ENCODE assay signal across 9 cellular contexts in the genomic region with DNA sequence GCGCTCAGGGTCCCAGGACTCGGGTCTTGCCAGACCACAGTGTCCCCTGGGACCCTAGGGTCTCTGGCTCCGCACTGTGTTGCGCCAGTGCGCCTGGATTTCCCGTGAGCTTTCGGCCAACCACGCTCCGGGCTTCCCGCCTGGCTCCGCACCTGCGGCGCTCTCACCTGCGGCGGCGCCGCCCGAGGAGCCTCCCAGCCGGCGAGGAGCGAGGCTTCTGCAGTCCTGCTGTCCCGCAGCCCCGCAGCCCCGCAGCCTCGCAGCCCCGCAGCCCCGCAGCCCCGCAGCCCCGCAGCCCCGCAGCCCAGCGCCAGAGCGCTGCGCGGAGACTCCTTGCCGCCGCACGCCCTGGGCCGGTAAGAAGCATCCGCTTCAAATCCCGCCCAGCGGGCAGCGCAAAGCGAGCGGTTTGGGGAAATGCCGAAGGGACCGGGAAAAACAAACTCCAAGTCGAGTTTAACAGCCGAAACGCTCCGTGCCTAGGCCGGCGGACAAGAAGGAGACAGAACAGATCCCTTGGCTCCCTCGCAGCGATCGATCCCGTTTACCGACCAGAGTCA. TPM values are rescaled to one million over a fixed set of nuclear protein-coding genes. Genes with fewer than 3 reads are reported as not detected.
DNase-seq lines count a peak whose midpoint lies in the region; ATAC-seq and TF ChIP-seq lines count a peak whose summit lies in the region.
"Had no signal": no experiment of that assay in that cellular context is flagged by ENCODE, and none has a peak within 500 bp of the region (broad histone marks: within the 10 kb centered on the region; RNA-seq: fewer than 3 reads in every experiment).

No MANE protein-coding gene starts in this region.

- H3K4me3 Mint-ChIP-seq in CD4-positive, alpha-beta T cell, result peak overlapping the region; percentile 65
- peak overlapping the region; percentile 42 for H3K4me3 Mint-ChIP-seq in endodermal cell

- WGBS in endodermal cell (ENCODE audit: insufficient coverage in 1 of 2, insufficient read length in 1 of 2), 2 experiments, result 1 to 3% methylated on average over 24 to 57 of the region's 57 CpGs

- H3K4me1 ChIP-seq in endodermal cell (ENCODE audit: control insufficient read depth, insufficient read depth, low read length), result no peaks in the 10 kb centered on the region

- H3K27me3 Mint-ChIP-seq in CD4-positive, alpha-beta T cell, result peaks cover 94% of the 10 kb centered on the region
- peaks cover 100% of the 10 kb centered on the region for H3K27me3 Mint-ChIP-seq in endodermal cell (ENCODE audit: insufficient read depth)

- no peak overlapping the region for H3K4me3 ChIP-seq in endodermal cell (ENCODE audit: low read length)

- no peak overlapping the region for H3K9ac ChIP-seq in endodermal cell (ENCODE audit: extremely low read depth, low read length, poor library complexity, severe bottlenecking)

- H3K9me3 ChIP-seq in CD4-positive, alpha-beta T cell (ENCODE audit: control insufficient read depth, low read length), result no peaks in the 10 kb centered on the region
- no peaks in the 10 kb centered on the region for H3K9me3 ChIP-seq in endodermal cell (ENCODE audit: control insufficient read depth, low read length)

- H3K4me1 Mint-ChIP-seq in CD4-positive, alpha-beta T cell (ENCODE audit: low read depth), result peaks cover 24% of the 10 kb centered on the region
- peaks cover 25% of the 10 kb centered on the region for H3K4me1 Mint-ChIP-seq in endodermal cell

- DNase-seq in CD4-positive, alpha-beta T cell, result no peak
- DNase-seq in HEK293T (ENCODE audit: extremely low spot score) (peak; percentile 45), endodermal cell (no peak), sciatic nerve (ENCODE audit: low spot score) (peak; percentile 62), DMS79 treated with DMSO at 0.1 percent for 48 hours (lab: John Stamatoyannopoulos, UW) (no peak), amniotic stem cell (lab: John Stamatoyannopoulos, UW) (no peak)
- no peak for DNase-seq in stimulated activated CD4-positive, alpha-beta T cell treated with anti-CD3 and anti-CD28 coated beads, Interleukin-2, amount 100 ng/mL, for 24 hours

- no peak overlapping the region for H3K27ac ChIP-seq in CD4-positive, alpha-beta T cell (ENCODE audit: low read depth, low read length)
- no peak overlapping the region for H3K27ac ChIP-seq in endodermal cell (ENCODE audit: low read depth, low read length)
- H3K27ac ChIP-seq: HL-60 had no signal

- TF ChIP-seq CTCF in CD4-positive, alpha-beta T cell (IDR thresholded peaks at IDR 0.05), result no peak
- no peak for TF ChIP-seq CTCF in endodermal cell (conservative IDR thresholded peaks at IDR 0.05)

- H3K36me3 Mint-ChIP-seq in CD4-positive, alpha-beta T cell (ENCODE audit: low read depth), result no peaks in the 10 kb centered on the region
- H3K36me3 Mint-ChIP-seq in endodermal cell (ENCODE audit: low read depth), result no peaks in the 10 kb centered on the region

- H3K9me3 Mint-ChIP-seq in CD4-positive, alpha-beta T cell, result no peaks in the 10 kb centered on the region
- H3K9me3 Mint-ChIP-seq in endodermal cell, result no peaks in the 10 kb centered on the region

- intact Hi-C loops in CD4-positive, alpha-beta T cell (cut with DNase I, micrococcal nuclease), result no loop called here
- intact Hi-C loops in sciatic nerve (cut with DNase I), result no loop called here

- no peaks in the 10 kb centered on the region for H3K36me3 ChIP-seq in endodermal cell (ENCODE audit: control insufficient read depth, insufficient read depth, low read length)

- no peak overlapping the region for H3K27ac Mint-ChIP-seq in CD4-positive, alpha-beta T cell
- H3K27ac Mint-ChIP-seq in endodermal cell, result no peak overlapping the region

- POLR2A ChIA-PET in CD4-positive, alpha-beta T cell (lab: Charles Lee), result no interaction called here
- POLR2A ChIA-PET in HEK293T (lab: Yijun Ruan, JAX), result interaction anchor here (0.6 to 1.1 kb wide), 2 partner anchors 22 to 24 kb away, joined by 3 read pairs; no protein-coding TSS in a partner anchor

- peaks cover 91% of the 10 kb centered on the region for H3K27me3 ChIP-seq in CD4-positive, alpha-beta T cell (ENCODE audit: control insufficient read depth, insufficient read depth, low read length)
- peaks cover 100% of the 10 kb centered on the region for H3K27me3 ChIP-seq in endodermal cell (ENCODE audit: control insufficient read depth, insufficient read depth, low read length, poor library complexity, severe bottlenecking)

- CTCF ChIA-PET in CD4-positive, alpha-beta T cell (lab: Charles Lee), result no interaction called here
- CTCF ChIA-PET in HEK293T (lab: Yijun Ruan, JAX), result interaction anchor here (0.8 kb wide), 1 partner anchor 177 kb away, joined by 4 read pairs; no protein-coding TSS in a partner anchor

- no peak for ATAC-seq in CD4-positive, alpha-beta T cell (ENCODE audit: poor library complexity)
- ATAC-seq in sciatic nerve, result no peak

TF ChIP-seq in HEK293T, 16 proteins besides CTCF, POLR2A, EP300 and RAD21:
- TF ChIP-seq FOXM1 (IDR thresholded peaks at IDR 0.05; ENCODE audit: borderline replicate concordance), result no peak
- TF ChIP-seq ZNF384 (IDR thresholded peaks at IDR 0.05), result no peak
- TF ChIP-seq, protein P1, sequence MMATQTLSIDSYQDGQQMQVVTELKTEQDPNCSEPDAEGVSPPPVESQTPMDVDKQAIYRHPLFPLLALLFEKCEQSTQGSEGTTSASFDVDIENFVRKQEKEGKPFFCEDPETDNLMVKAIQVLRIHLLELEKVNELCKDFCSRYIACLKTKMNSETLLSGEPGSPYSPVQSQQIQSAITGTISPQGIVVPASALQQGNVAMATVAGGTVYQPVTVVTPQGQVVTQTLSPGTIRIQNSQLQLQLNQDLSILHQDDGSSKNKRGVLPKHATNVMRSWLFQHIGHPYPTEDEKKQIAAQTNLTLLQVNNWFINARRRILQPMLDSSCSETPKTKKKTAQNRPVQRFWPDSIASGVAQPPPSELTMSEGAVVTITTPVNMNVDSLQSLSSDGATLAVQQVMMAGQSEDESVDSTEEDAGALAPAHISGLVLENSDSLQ (IDR thresholded peaks at IDR 0.05), result no peak
- no peak for TF ChIP-seq SUZ12 (IDR thresholded peaks at IDR 0.05)
- no peak for TF ChIP-seq L3MBTL2 (conservative IDR thresholded peaks at IDR 0.05)
- TF ChIP-seq HDGF (IDR thresholded peaks at IDR 0.05; ENCODE audit: borderline replicate concordance), result no peak
- TF ChIP-seq FOXA1 (IDR thresholded peaks at IDR 0.05), result no peak
- TF ChIP-seq BHLHE40 (IDR thresholded peaks at IDR 0.05; ENCODE audit: borderline replicate concordance), result no peak
- no peak for TF ChIP-seq ARNT (IDR thresholded peaks at IDR 0.05)
- no peak for TF ChIP-seq ELF4 (IDR thresholded peaks at IDR 0.05)
- TF ChIP-seq NFRKB (IDR thresholded peaks at IDR 0.05), result no peak
- no peak for TF ChIP-seq LEF1 (IDR thresholded peaks at IDR 0.05; ENCODE audit: borderline replicate concordance)
- TF ChIP-seq TARDBP (IDR thresholded peaks at IDR 0.05), result no peak
- no peak for TF ChIP-seq FOXK2 (IDR thresholded peaks at IDR 0.05)
- TF ChIP-seq CTBP1 (IDR thresholded peaks at IDR 0.05; ENCODE audit: borderline replicate concordance), result no peak
- no peak for TF ChIP-seq SP1 (IDR thresholded peaks at IDR 0.05)

RNA-seq across cellular contexts. Expression of gene ALX4, which starts 0.9 kb away (rescaled TPM):
- not detected for total RNA-seq in CD4-positive, alpha-beta T cell
- total RNA-seq in endodermal cell (not detected), sciatic nerve (1.1 TPM)
- 0.43 TPM for polyA plus RNA-seq in endodermal cell (2013, experiment 1 of 2)
- polyA plus RNA-seq in endodermal cell (2013, experiment 2 of 2), result 0.33 TPM
- total RNA-seq: myocyte had no signal

Comparison
In these comparisons a context has a peak if more than half of its experiments do, and no peak if none do; other contexts are left out.
1. DNase-seq: peak in HEK293T (single experiment) and sciatic nerve (single experiment); none in CD4-positive, alpha-beta T cell (0 of 10), endodermal cell (single experiment), DMS79 treated with DMSO at 0.1 percent for 48 hours (single experiment), amniotic stem cell (single experiment) and stimulated activated CD4-positive, alpha-beta T cell treated with anti-CD3 and anti-CD28 coated beads, Interleukin-2, amount 100 ng/mL, for 24 hours (0 of 2).